In the genomic region with DNA sequence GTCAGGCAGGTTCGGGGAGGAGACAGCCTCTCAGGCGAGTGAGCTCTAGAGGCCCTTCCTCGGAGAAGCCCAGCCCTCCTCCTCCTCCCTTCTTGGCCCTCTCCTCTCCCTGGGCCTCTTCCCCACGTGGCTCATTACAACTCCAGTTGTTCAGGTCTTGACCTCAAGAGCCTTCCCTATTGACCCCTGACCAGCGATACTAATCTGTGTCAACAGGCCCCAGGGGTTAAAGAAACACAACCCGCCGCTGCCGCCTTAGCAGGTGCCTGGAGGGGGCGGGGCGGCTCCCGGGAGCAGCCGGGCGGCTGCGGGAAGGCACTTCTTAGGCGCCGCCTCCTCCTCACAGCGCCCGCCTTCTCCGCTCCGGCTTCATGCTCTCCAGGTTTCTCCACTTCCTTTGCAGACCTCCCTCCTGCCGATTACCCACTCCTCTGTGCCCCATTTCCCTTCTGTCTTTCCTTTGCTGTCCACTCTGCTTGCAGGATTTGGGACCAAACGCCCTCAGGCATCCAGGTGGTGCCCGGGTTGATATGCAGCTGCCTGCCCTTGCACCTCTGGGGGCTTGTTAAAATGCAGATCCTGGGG, we compare ENCODE assay signal across 1 cellular context.
TF ChIP-seq lines count a peak whose summit lies in the region.

No MANE protein-coding gene starts in this region.

TF ChIP-seq in GM12878, 131 proteins besides CTCF, POLR2A, EP300 and RAD21:
- TF ChIP-seq SREBF1 (IDR thresholded peaks at IDR 0.05; ENCODE audit: low read length) (no peak), BHLHE40 (IDR thresholded peaks at IDR 0.05; ENCODE audit: borderline replicate concordance in 1 of 2, low read depth in 2 of 2, low read length in 1 of 2) (0 out of 4 replicates have a peak, but pooled peaks of 1 of the 2 experiments have one; percentile 10)
